15 cellular contexts compared by ENCODE assay signal in the genomic region with DNA sequence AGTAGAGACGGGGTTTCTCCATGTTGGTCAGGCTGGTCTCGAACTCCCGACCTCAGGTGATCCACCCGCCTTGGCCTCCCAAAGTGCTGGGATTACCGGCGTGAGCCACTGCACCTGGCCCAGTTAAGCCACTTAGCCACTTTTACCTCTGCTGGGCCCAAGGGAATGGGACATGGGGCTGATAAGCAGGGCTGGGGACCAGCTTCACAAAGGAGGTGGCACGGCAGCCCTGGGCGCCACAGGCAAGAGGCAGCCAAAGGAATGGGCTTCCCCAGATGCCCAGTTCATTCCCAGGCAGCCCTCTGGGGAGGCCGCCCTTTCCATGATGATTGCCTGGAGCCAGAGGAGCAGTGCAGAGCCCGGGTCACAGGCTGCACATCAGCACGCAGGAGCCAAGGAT. TPM values are rescaled to one million over a fixed set of nuclear protein-coding genes. Genes with fewer than 3 reads are reported as not detected.
DNase-seq lines count a peak whose midpoint lies in the region; ATAC-seq and TF ChIP-seq lines count a peak whose summit lies in the region.
"Had no signal": no experiment of that assay in that cellular context is flagged by ENCODE, and none has a peak within 500 bp of the region (broad histone marks: within the 10 kb centered on the region; RNA-seq: fewer than 3 reads in every experiment).

No MANE protein-coding gene starts in this region.

- intact Hi-C loops in right cardiac atrium (cut with DNase I) = no loop called here
- intact Hi-C loops in left cardiac atrium (cut with DNase I) = no loop called here

- H3K36me3 Mint-ChIP-seq in T-helper 17 cell (ENCODE audit: low read depth) = no peaks in the 10 kb centered on the region

- no peak for TF ChIP-seq CTCF in osteoblast (IDR thresholded peaks at IDR 0.05; ENCODE audit: extremely low read depth, low read depth, low read length)

- no peaks in the 10 kb centered on the region for H3K36me3 ChIP-seq in osteoblast (ENCODE audit: insufficient read depth, low read length)
- H3K36me3 ChIP-seq: HAP-1 had no signal

- DNase-seq in right cardiac atrium (peak in 2 of 3 donors; percentile 16 to 35), left cardiac atrium (no peak), T-helper 17 cell (no peak), osteoblast (ENCODE audit: insufficient read length, low spot score, missing footprints) (peak; percentile 54), RPMI8226 (no peak), SIG-M5 (lab: John Stamatoyannopoulos, UW) (no peak)
- DNase-seq: Caco-2 had no signal

- 95% methylated on average over 11 of the region's 11 CpGs for WGBS in right cardiac atrium

- no peak overlapping the region for H3K4me2 ChIP-seq in osteoblast (ENCODE audit: insufficient read depth, low read length)

- H3K4me1 ChIP-seq in right cardiac atrium (ENCODE audit: control insufficient read depth, insufficient read depth, low read length) = peaks cover 13% of the 10 kb centered on the region
- H3K4me1 ChIP-seq in osteoblast (ENCODE audit: insufficient read depth, low read length) = peaks cover 21% of the 10 kb centered on the region

- no peak overlapping the region for H3K4me3 Mint-ChIP-seq in T-helper 17 cell
- H3K4me3 Mint-ChIP-seq: B cell; CD4-positive, alpha-beta T cell had no signal

- H4K20me1 ChIP-seq in osteoblast (ENCODE audit: insufficient read depth, low read length) = no peaks in the 10 kb centered on the region

- H3K4me3 ChIP-seq in right cardiac atrium (ENCODE audit: low read length) (no peak overlapping the region), osteoblast (ENCODE audit: insufficient read depth, low read length) (no peak overlapping the region)
- H3K4me3 ChIP-seq: GM23248, HAP-1 had no signal

- H3K79me2 ChIP-seq in osteoblast (ENCODE audit: insufficient read depth, low read length) = no peaks in the 10 kb centered on the region

- peak overlapping the region; percentile 47 for H3K27ac Mint-ChIP-seq in T-helper 17 cell
- H3K27ac Mint-ChIP-seq: B cell; CD4-positive, alpha-beta T cell had no signal

- no peaks in the 10 kb centered on the region for H3K27me3 ChIP-seq in right cardiac atrium (ENCODE audit: control insufficient read depth, insufficient read depth)
- H3K27me3 ChIP-seq in osteoblast (ENCODE audit: insufficient read depth, low read length) = no peaks in the 10 kb centered on the region

- H3K4me1 Mint-ChIP-seq in T-helper 17 cell = peaks cover 18% of the 10 kb centered on the region

- no peak overlapping the region for H2AFZ ChIP-seq in osteoblast (ENCODE audit: low read length)
- H2AFZ ChIP-seq: GM23248 had no signal

- H3K27ac ChIP-seq in right cardiac atrium (ENCODE audit: low read length) = no peak overlapping the region
- no peak overlapping the region for H3K27ac ChIP-seq in osteoblast (ENCODE audit: low read depth, low read length)
- H3K27ac ChIP-seq: C4-2B, GM23248, HL-60 had no signal

- ATAC-seq in right cardiac atrium = no peak
- no peak for ATAC-seq in left cardiac atrium
- ATAC-seq in T-helper 17 cell = no peak

- H3K27me3 Mint-ChIP-seq in T-helper 17 cell = no peaks in the 10 kb centered on the region

- no peaks in the 10 kb centered on the region for H3K9me3 ChIP-seq in right cardiac atrium (ENCODE audit: control insufficient read depth, low read length)
- no peaks in the 10 kb centered on the region for H3K9me3 ChIP-seq in T-helper 17 cell (ENCODE audit: control insufficient read depth, low read length, poor library complexity, severe bottlenecking)
- H3K9me3 ChIP-seq in osteoblast (ENCODE audit: low read depth, low read length) = no peaks in the 10 kb centered on the region
- H3K9me3 ChIP-seq: Caco-2, HAP-1 had no signal

RNA-seq across cellular contexts. Expression of a gene that starts 5.0 kb away (rescaled TPM):
- total RNA-seq in right cardiac atrium = 10 to 100 TPM; 19.2 to 26.5 (median 24.0) TPM
- 20.2 TPM for polyA plus RNA-seq in right cardiac atrium
- total RNA-seq in left cardiac atrium = 10 to 100 TPM; 17.3 to 21.7 TPM
- total RNA-seq in T-helper 17 cell = 10 to 100 TPM; 50.8 to 69.9 TPM
- total RNA-seq in osteoblast = 32.2 and 33.6 TPM in 2 replicates

RNA-seq across cellular contexts. Expression of a gene that starts 25.7 kb away (rescaled TPM):
- 10 to 100 TPM in 1 of 4 donors, 1 to 10 TPM in 3; 4.0 to 10.1 (median 6.7) TPM for total RNA-seq in right cardiac atrium
- 5.1 TPM for polyA plus RNA-seq in right cardiac atrium
- 1 to 10 TPM; 4.3 to 7.0 TPM for total RNA-seq in left cardiac atrium
- 10 to 100 TPM; 11.6 to 21.5 TPM for total RNA-seq in T-helper 17 cell
- 10.1 and 17.7 TPM in 2 replicates for total RNA-seq in osteoblast
- total RNA-seq: H4, HT1080 had no signal

Comparison
In these comparisons a context has a peak if more than half of its experiments do, and no peak if none do; other contexts are left out.
1. DNase-seq: peak in right cardiac atrium (2 of 3) and osteoblast (single experiment); none in left cardiac atrium (single experiment), T-helper 17 cell (0 of 3), RPMI8226 (single experiment) and SIG-M5 (single experiment).